In the genomic region with DNA sequence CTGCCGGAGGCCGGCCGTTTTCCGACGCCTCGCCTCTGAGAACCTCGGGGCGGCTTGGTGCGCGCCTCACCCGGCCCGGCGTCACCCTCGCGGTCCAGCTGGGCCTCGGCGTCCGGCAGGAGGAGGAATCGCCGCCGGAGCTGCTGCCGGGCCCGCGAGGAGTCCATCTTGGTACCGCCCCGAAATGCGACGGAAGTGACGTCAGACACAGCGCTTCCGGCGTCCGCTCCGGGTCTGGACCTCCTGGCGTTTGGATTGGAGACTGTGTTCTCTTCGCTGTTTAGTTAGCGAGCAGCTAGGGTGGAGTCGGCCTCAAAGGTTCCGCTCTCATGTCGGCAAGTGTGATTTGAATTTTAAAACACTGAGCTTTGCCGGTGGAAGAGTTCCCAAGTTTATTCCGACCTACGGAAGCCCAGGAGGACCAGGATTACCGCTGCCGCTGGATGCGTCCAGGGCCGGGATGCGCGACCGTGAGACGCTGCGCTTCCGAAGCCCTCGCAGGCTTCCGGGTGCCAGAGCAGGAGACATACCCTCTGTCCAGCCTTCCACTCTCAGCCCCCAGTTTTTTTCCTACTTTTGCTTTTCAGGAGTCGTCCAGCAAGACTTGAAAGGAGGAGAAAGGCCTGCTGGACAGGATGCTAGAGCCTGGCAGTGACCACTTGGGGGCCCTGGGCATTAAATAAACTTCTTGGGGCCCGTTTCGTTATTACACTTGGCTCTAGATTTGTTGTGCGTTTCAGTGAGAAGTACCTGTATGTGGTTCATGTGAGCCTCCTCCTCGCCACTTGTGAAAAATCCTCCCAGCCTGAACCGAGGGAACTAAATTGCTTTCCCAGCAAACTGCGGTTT, we compare ENCODE assay signal across 8 cellular contexts. TPM values are rescaled to one million over a fixed set of nuclear protein-coding genes. Genes with fewer than 3 reads are reported as not detected.
DNase-seq lines count a peak whose midpoint lies in the region; ATAC-seq and TF ChIP-seq lines count a peak whose summit lies in the region.

A gene with protein sequence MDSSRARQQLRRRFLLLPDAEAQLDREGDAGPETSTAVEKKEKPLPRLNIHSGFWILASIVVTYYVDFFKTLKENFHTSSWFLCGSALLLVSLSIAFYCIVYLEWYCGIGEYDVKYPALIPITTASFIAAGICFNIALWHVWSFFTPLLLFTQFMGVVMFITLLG (minus strand): TSS at position 188 of the 849 bp plus-strand sequence. CDS start 21 bp downstream, at position 167.

- intact Hi-C loops in Panc1 (cut with micrococcal nuclease; ENCODE audit: unreplicated experiment): no loop called here

- peak within 1 kb of the TSS; percentile 97 for H3K9ac ChIP-seq in muscle layer of colon (ENCODE audit: low read length)

- peak within 1 kb of the TSS; percentile 93 for H3K27ac ChIP-seq in Panc1 (ENCODE audit: low read length)
- H3K27ac ChIP-seq in esophagus (ENCODE audit: low read depth in 2 of 2, low read length in 1 of 2): peak within 1 kb of the TSS; percentile 91 to 99
- H3K27ac ChIP-seq in muscle layer of colon (ENCODE audit: low read depth, low read length): peak within 1 kb of the TSS; percentile 87

- H3K4me3 Mint-ChIP-seq in activated T-cell treated with anti-CD3 and anti-CD28 coated beads, Interleukin-2, amount 50 U/mL, for 4 hours: peak within 1 kb of the TSS; percentile 98

- H3K36me3 Mint-ChIP-seq in activated T-cell treated with anti-CD3 and anti-CD28 coated beads, Interleukin-2, amount 50 U/mL, for 4 hours (ENCODE audit: insufficient read depth): peaks cover 24% of the 10 kb centered on the region

- H3K9me3 ChIP-seq in Panc1 (ENCODE audit: control insufficient read depth, insufficient read depth, low read depth, low read length): no peaks in the 10 kb centered on the region
- H3K9me3 ChIP-seq in esophagus (ENCODE audit: control insufficient read depth in 2 of 2, insufficient read depth in 1 of 2, low read depth in 1 of 2, low read length in 1 of 2): no peaks in the 10 kb centered on the region
- H3K9me3 ChIP-seq in muscle layer of colon (ENCODE audit: low read length): no peaks in the 10 kb centered on the region

- H3K27me3 ChIP-seq in Panc1 (ENCODE audit: control insufficient read depth, insufficient read depth, low read length) (no peaks in the 10 kb centered on the region), esophagus (ENCODE audit: control insufficient read depth in 1 of 2, insufficient read depth in 2 of 2, low read length in 2 of 2) (no peaks in the 10 kb centered on the region), muscle layer of colon (ENCODE audit: control insufficient read depth in 1 of 2, insufficient read depth in 2 of 2, low read length in 2 of 2) (no peaks in the 10 kb centered on the region)

- H3K36me3 ChIP-seq in Panc1 (ENCODE audit: control insufficient read depth, insufficient read depth, low read length) (peaks cover 6% of the 10 kb centered on the region; the same call in 1 of the 2 replicates), esophagus (ENCODE audit: control insufficient read depth in 2 of 2, insufficient read depth in 2 of 2, low read length in 1 of 2) (peaks cover 9 to 10% of the 10 kb centered on the region in 2 donors), muscle layer of colon (ENCODE audit: insufficient read depth, low read length) (peaks cover 22% of the 10 kb centered on the region)

- CTCF ChIA-PET in Panc1 (lab: Charles Lee): interaction anchor here (0.6 kb wide), 1 partner anchor 240 kb away, joined by 3 read pairs; no protein-coding TSS in a partner anchor

- TSS peak; percentile 99 for BruUV-seq in Panc1 (replicated peaks; lab: Mats Ljungman, UMichigan)

- H3K27me3 Mint-ChIP-seq in activated T-cell treated with anti-CD3 and anti-CD28 coated beads, Interleukin-2, amount 50 U/mL, for 4 hours (ENCODE audit: low read depth): no peaks in the 10 kb centered on the region

- H3K4me1 Mint-ChIP-seq in activated T-cell treated with anti-CD3 and anti-CD28 coated beads, Interleukin-2, amount 50 U/mL, for 4 hours (ENCODE audit: low read depth): peaks cover 20% of the 10 kb centered on the region

- WGBS in esophagus, 2 donors: 1% methylated on average over 62 of the region's 62 CpGs

- H3K9me3 Mint-ChIP-seq in activated T-cell treated with anti-CD3 and anti-CD28 coated beads, Interleukin-2, amount 50 U/mL, for 4 hours: no peaks in the 10 kb centered on the region

- H3K4me3 ChIP-seq in Panc1 (ENCODE audit: low read depth in 2 of 2, low read length in 2 of 2): peak within 1 kb of the TSS; percentile 76 to 98
- H3K4me3 ChIP-seq in esophagus (ENCODE audit: low read depth in 1 of 2, low read length in 2 of 2): peak within 1 kb of the TSS; percentile 83 to 95
- peak within 1 kb of the TSS; percentile 95 to 98 for H3K4me3 ChIP-seq in muscle layer of colon (ENCODE audit: low read depth in 1 of 2, low read length in 2 of 2)

- no peak for TF ChIP-seq EP300 in Ishikawa (IDR thresholded peaks at IDR 0.05; ENCODE audit: borderline replicate concordance)

- in situ Hi-C loops in Panc1 (cut with HindIII; ENCODE audit: low pct_unique_long_range_greater_than_20kb, low sequenced_read_pairs): no loop called here

- no peak; the same call in 1 of the 2 replicates for TF ChIP-seq CTCF in Panc1 (IDR thresholded peaks at IDR 0.05)

- ATAC-seq in GM21576 (IDR thresholded peaks at IDR 0.05; ENCODE audit: unreplicated experiment): peak; percentile 95
- ATAC-seq in Panc1: peak; percentile 99
- ATAC-seq in activated T-cell treated with anti-CD3 and anti-CD28 coated beads, Interleukin-2, amount 50 U/mL, for 4 hours: peak; percentile 99

- H3K4me1 ChIP-seq in Panc1 (ENCODE audit: control insufficient read depth, insufficient read depth, low read length): peaks cover 10% of the 10 kb centered on the region
- peaks cover 0 to 3% of the 10 kb centered on the region in 2 donors for H3K4me1 ChIP-seq in esophagus (ENCODE audit: control insufficient read depth in 2 of 2, insufficient read depth in 2 of 2, low read length in 1 of 2)
- H3K4me1 ChIP-seq in muscle layer of colon (ENCODE audit: insufficient read depth, low read length): peaks cover 20% of the 10 kb centered on the region

- no peak for TF ChIP-seq RAD21 in Ishikawa (IDR thresholded peaks at IDR 0.05; ENCODE audit: low read depth)

- peak; percentile 99 for DNase-seq in DMS53 (lab: John Stamatoyannopoulos, UW)
- peak; percentile 63 for DNase-seq in Panc1 (ENCODE audit: low read depth, low spot score)
- DNase-seq in activated T-cell treated with anti-CD3 and anti-CD28 coated beads, Interleukin-2, amount 50 U/mL, for 4 hours: peak; percentile 87
- peak; percentile 89 for DNase-seq in stimulated activated CD8-positive, alpha-beta memory T cell treated with anti-CD3 and anti-CD28 coated beads, Interleukin-7, amount 100 ng/mL, for 24 hours (ENCODE audit: low read depth)

- POLR2A ChIA-PET in Panc1 (lab: Charles Lee): no interaction called here

TF ChIP-seq in Ishikawa, 13 proteins besides CTCF, POLR2A, EP300 and RAD21:
- TF ChIP-seq YY1 (IDR thresholded peaks at IDR 0.05; ENCODE audit: low read depth): peak; percentile 94
- no peak for TF ChIP-seq ZBTB7A (IDR thresholded peaks at IDR 0.05; ENCODE audit: low read depth)
- TF ChIP-seq CREB1 (IDR thresholded peaks at IDR 0.05; ENCODE audit: low read depth): peak; percentile 80
- TF ChIP-seq, protein P1, sequence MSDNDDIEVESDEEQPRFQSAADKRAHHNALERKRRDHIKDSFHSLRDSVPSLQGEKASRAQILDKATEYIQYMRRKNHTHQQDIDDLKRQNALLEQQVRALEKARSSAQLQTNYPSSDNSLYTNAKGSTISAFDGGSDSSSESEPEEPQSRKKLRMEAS (IDR thresholded peaks at IDR 0.05): peak; percentile 70; the same call in 1 of the 2 replicates
- TF ChIP-seq EGR1 (IDR thresholded peaks at IDR 0.05): no peak
- TF ChIP-seq TEAD4 (IDR thresholded peaks at IDR 0.05): peak; percentile 21; the same call in 1 of the 2 replicates
- TF ChIP-seq USF1 (IDR thresholded peaks at IDR 0.05): peak; percentile 21; the same call in 1 of the 2 replicates
- peak; percentile 98 for TF ChIP-seq TAF1 (IDR thresholded peaks at IDR 0.05; ENCODE audit: low read depth)
- TF ChIP-seq, protein P2, sequence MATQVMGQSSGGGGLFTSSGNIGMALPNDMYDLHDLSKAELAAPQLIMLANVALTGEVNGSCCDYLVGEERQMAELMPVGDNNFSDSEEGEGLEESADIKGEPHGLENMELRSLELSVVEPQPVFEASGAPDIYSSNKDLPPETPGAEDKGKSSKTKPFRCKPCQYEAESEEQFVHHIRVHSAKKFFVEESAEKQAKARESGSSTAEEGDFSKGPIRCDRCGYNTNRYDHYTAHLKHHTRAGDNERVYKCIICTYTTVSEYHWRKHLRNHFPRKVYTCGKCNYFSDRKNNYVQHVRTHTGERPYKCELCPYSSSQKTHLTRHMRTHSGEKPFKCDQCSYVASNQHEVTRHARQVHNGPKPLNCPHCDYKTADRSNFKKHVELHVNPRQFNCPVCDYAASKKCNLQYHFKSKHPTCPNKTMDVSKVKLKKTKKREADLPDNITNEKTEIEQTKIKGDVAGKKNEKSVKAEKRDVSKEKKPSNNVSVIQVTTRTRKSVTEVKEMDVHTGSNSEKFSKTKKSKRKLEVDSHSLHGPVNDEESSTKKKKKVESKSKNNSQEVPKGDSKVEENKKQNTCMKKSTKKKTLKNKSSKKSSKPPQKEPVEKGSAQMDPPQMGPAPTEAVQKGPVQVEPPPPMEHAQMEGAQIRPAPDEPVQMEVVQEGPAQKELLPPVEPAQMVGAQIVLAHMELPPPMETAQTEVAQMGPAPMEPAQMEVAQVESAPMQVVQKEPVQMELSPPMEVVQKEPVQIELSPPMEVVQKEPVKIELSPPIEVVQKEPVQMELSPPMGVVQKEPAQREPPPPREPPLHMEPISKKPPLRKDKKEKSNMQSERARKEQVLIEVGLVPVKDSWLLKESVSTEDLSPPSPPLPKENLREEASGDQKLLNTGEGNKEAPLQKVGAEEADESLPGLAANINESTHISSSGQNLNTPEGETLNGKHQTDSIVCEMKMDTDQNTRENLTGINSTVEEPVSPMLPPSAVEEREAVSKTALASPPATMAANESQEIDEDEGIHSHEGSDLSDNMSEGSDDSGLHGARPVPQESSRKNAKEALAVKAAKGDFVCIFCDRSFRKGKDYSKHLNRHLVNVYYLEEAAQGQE (IDR thresholded peaks at IDR 0.05; ENCODE audit: low read depth): no peak

RNA-seq across cellular contexts. Expression of the gene that starts here (rescaled TPM):
- 12.9 TPM for total RNA-seq in Panc1 (2021; ENCODE audit: unreplicated experiment)
- 10.5 TPM for polyA plus RNA-seq in Panc1 (2012; ENCODE audit: insufficient read length)
- total RNA-seq in activated T-cell treated with anti-CD3 and anti-CD28 coated beads, Interleukin-2, amount 50 U/mL, for 4 hours: 10 to 100 TPM; 17.4 to 29.9 (median 28.8) TPM
- 10 to 100 TPM; 12.5 to 15.7 TPM for polyA plus RNA-seq in esophagus

Comparison
In these comparisons a context has a peak if more than half of its experiments do, and no peak if none do; other contexts are left out.
1. Peak in every context shown above with its lines: DNase-seq, ATAC-seq, H3K4me3 ChIP-seq and H3K27ac ChIP-seq.